Comparison of ENCODE assay signal across 27 cellular contexts in genomic region chr18:42861259-42861658, GRCh38.
"Had no signal": no experiment of that assay in that cellular context is flagged by ENCODE, and none has a peak within 500 bp of the region (broad histone marks: within the 10 kb centered on the region; RNA-seq: fewer than 3 reads in every experiment).

No MANE protein-coding gene starts in this region.

- H3K27me3 Mint-ChIP-seq: dendritic cell treated with granulocyte-macrophage colony-stimulating factor and Interleukin-4, amounts not matched to agents 40 ng/mL and 50 ng/mL, for 4 days; naive thymus-derived CD8-positive, alpha-beta T cell; type B pancreatic cell had no signal

- H3K4me3 ChIP-seq: esophagus muscularis mucosa, heart right ventricle, left lung, prostate gland, right atrium auricular region, smooth muscle cell, testis, tibial artery had no signal

- H3K27me3 ChIP-seq: esophagus muscularis mucosa, heart right ventricle, left lung, right atrium auricular region, testis, tibial artery had no signal

- H3K9me3 Mint-ChIP-seq: dendritic cell treated with granulocyte-macrophage colony-stimulating factor and Interleukin-4, amounts not matched to agents 40 ng/mL and 50 ng/mL, for 4 days; endodermal cell; nephron progenitor cell; type B pancreatic cell had no signal

- H3K36me3 Mint-ChIP-seq: naive thymus-derived CD8-positive, alpha-beta T cell; type B pancreatic cell had no signal

- DNase-seq: effector CD8-positive, alpha-beta T cell; endodermal cell; foreskin melanocyte; glutamatergic neuron; heart right ventricle; hippocampal formation; left cardiac atrium; left lung; mammary epithelial cell; naive thymus-derived CD8-positive, alpha-beta T cell; nephron progenitor cell; nucleus accumbens; stimulated activated CD4-positive, alpha-beta T cell treated with anti-CD3 and anti-CD28 coated beads, Interleukin-12 subunit alpha, Interleukin-12 subunit beta, amount 100 ng/mL, for 4 hours; stimulated activated CD4-positive, alpha-beta T cell treated with anti-CD3 and anti-CD28 coated beads, Interleukin-1b, Interleukin-23, amount 100 ng/mL, for 48 hours; stimulated activated CD4-positive, alpha-beta T cell treated with anti-CD3 and anti-CD28 coated beads, Interleukin-4, amount 100 ng/mL, for 1 hour; stimulated activated CD8-positive, alpha-beta memory T cell treated with anti-CD3 and anti-CD28 coated beads, Interleukin-4, amount 100 ng/mL, for 48 hours; stimulated activated naive CD8-positive, alpha-beta T cell treated with anti-CD3 and anti-CD28 coated beads, Interleukin-15, Interleukin-2, amounts not matched to agents 100 U/mL and 50 U/mL, for 24 hours; substantia nigra; testis; tibial artery had no signal

- H3K27ac Mint-ChIP-seq: dendritic cell treated with granulocyte-macrophage colony-stimulating factor and Interleukin-4, amounts not matched to agents 40 ng/mL and 50 ng/mL, for 4 days; endodermal cell; naive thymus-derived CD8-positive, alpha-beta T cell; nephron progenitor cell; type B pancreatic cell had no signal

- ATAC-seq: heart right ventricle; left cardiac atrium; left lung; naive thymus-derived CD8-positive, alpha-beta T cell; sciatic nerve; stimulated activated naive CD8-positive, alpha-beta T cell treated with anti-CD3 and anti-CD28 coated beads, Interleukin-15, Interleukin-2, amounts not matched to agents 100 U/mL and 50 U/mL, for 24 hours had no signal

- H3K4me3 Mint-ChIP-seq: dendritic cell treated with granulocyte-macrophage colony-stimulating factor and Interleukin-4, amounts not matched to agents 40 ng/mL and 50 ng/mL, for 4 days; endodermal cell; naive thymus-derived CD8-positive, alpha-beta T cell; nephron progenitor cell; type B pancreatic cell had no signal

- H3K9me3 ChIP-seq: esophagus muscularis mucosa, heart right ventricle, left lung, prostate gland, right atrium auricular region, testis, tibial artery had no signal

- H3K4me1 Mint-ChIP-seq: naive thymus-derived CD8-positive, alpha-beta T cell; nephron progenitor cell had no signal

- H3K36me3 ChIP-seq: esophagus muscularis mucosa, heart right ventricle, left lung, prostate gland, right atrium auricular region, tibial artery had no signal
